Comparison of ENCODE assay signal across 22 cellular contexts in genomic region chr6:92521553-92521952, GRCh38.
"Had no signal": no experiment of that assay in that cellular context is flagged by ENCODE, and none has a peak within 500 bp of the region (broad histone marks: within the 10 kb centered on the region; RNA-seq: fewer than 3 reads in every experiment).

No MANE protein-coding gene starts in this region.

- DNase-seq: activated T-cell treated with anti-CD3 and anti-CD28 coated beads, Interleukin-2, amount 50 U/mL, for 24 hours; adrenal gland; colonic mucosa; endodermal cell; erythroblast; foreskin melanocyte; left cardiac atrium; naive B cell; nucleus accumbens; right lobe of liver; small intestine; stimulated activated CD4-positive, alpha-beta T cell treated with anti-CD3 and anti-CD28 coated beads, Interleukin-4, amount 100 ng/mL, for 1 hour; stimulated activated naive CD4-positive, alpha-beta T cell; T-cell; testis; WERI-Rb-1 had no signal

- H3K36me3 ChIP-seq: adrenal gland, ascending aorta, breast epithelium, colonic mucosa, right lobe of liver, vagina, WERI-Rb-1 had no signal

- H3K9ac ChIP-seq: parathyroid adenoma had no signal

- H3K27ac ChIP-seq: adrenal gland, ascending aorta, breast epithelium, colonic mucosa, parathyroid adenoma, right lobe of liver, testis, vagina, WERI-Rb-1 had no signal

- H3K9me3 ChIP-seq: adrenal gland, colonic mucosa, right lobe of liver, testis, vagina had no signal

- H3K27me3 ChIP-seq: adrenal gland, ascending aorta, breast epithelium, colonic mucosa, right lobe of liver, testis, vagina had no signal

- H2AFZ ChIP-seq: parathyroid adenoma had no signal

- H3K79me2 ChIP-seq: parathyroid adenoma had no signal

- H3K4me1 ChIP-seq: adrenal gland, ascending aorta, breast epithelium, colonic mucosa, parathyroid adenoma, right lobe of liver, testis, vagina had no signal

- H3K4me3 ChIP-seq: adrenal gland, ascending aorta, breast epithelium, colonic mucosa, right lobe of liver, testis, vagina had no signal

- ATAC-seq: activated naive CD4-positive, alpha-beta T cell treated with anti-CD3 and anti-CD28 coated beads, Interleukin-2, amount 50 U/mL, for 72 hours; activated T-helper 17 cell treated with anti-CD3 and anti-CD28 coated beads, Interleukin-2, amount 50 U/mL, for 72 hours; left cardiac atrium; right lobe of liver; T-cell had no signal
